35 cellular contexts compared by ENCODE assay signal in genomic region chr2:122929347-122929746, GRCh38.
"Had no signal": no experiment of that assay in that cellular context is flagged by ENCODE, and none has a peak within 500 bp of the region (broad histone marks: within the 10 kb centered on the region; RNA-seq: fewer than 3 reads in every experiment).

No MANE protein-coding gene starts in this region.

- H3K27me3 ChIP-seq: brain microvascular endothelial cell, SJSA1 had no signal

- H3K27ac ChIP-seq: brain microvascular endothelial cell, SJSA1, VCaP had no signal

- H3K36me3 ChIP-seq: brain microvascular endothelial cell, SJSA1 had no signal

- H3K4me1 ChIP-seq: SJSA1 had no signal

- ATAC-seq: activated CD8-positive, alpha-beta memory T cell treated with anti-CD3 and anti-CD28 coated beads, Interleukin-2, amount 10 ng/mL, durations not matched to agents 7 days and 5 days; Panc1 had no signal

- H3K4me3 ChIP-seq: SJSA1 had no signal

- DNase-seq: activated B cell treated with CpG ODN at 0.5 μM for 24 hours; activated CD4-positive, alpha-beta memory T cell treated with anti-CD3 and anti-CD28 coated beads, Interleukin-2, amount 10 ng/mL, durations not matched to agents 7 days and 5 days; activated CD4-positive, alpha-beta T cell treated with anti-CD3 and anti-CD28 coated beads for 1 hour; activated CD4-positive, alpha-beta T cell treated with anti-CD3 and anti-CD28 coated beads for 48 hours; activated CD8-positive, alpha-beta memory T cell treated with anti-CD3 and anti-CD28 coated beads for 24 hours; activated CD8-positive, alpha-beta memory T cell treated with anti-CD3 and anti-CD28 coated beads, Interleukin-2, amount 10 ng/mL, durations not matched to agents 7 days and 5 days; activated CD8-positive, alpha-beta memory T cell treated with anti-CD3 and anti-CD28 coated beads, Interleukin-2, amount 50 U/mL, for 48 hours; activated effector memory CD4-positive, alpha-beta T cell treated with Interleukin-2 at 50 U/mL for 16 hours; activated naive CD4-positive, alpha-beta T cell; activated naive CD4-positive, alpha-beta T cell treated with anti-CD3 and anti-CD28 coated beads, Interleukin-2, amount 50 U/mL, for 16 hours; activated naive CD8-positive, alpha-beta T cell treated with anti-CD3 and anti-CD28 coated beads for 36 hours; activated T-cell treated with anti-CD3 and anti-CD28 coated beads, Interleukin-2, amount 50 U/mL, for 48 hours; amniotic stem cell; aorta; brain microvascular endothelial cell; central memory CD4-positive, alpha-beta T cell; Karpas-422; NCI-H1105; NCI-H1417 treated with DMSO at 0.1 percent for 48 hours; NCI-H187 treated with DMSO at 0.1 percent for 48 hours; NCI-H2081; NCI-H2171 treated with DMSO at 0.1 percent for 48 hours; NCI-H2227 treated with DMSO at 0.1 percent for 48 hours; NCI-H446; NCI-H510A treated with DMSO at 0.1 percent for 48 hours; NCI-H526 treated with DMSO at 0.1 percent for 48 hours; NCI-H774; SHP77 treated with DMSO at 0.1 percent for 48 hours; SW 1271; T-helper 1 cell; T-helper 2 cell; T-helper 9 cell had no signal
